Comparison of ENCODE assay signal across 20 cellular contexts in the genomic region with DNA sequence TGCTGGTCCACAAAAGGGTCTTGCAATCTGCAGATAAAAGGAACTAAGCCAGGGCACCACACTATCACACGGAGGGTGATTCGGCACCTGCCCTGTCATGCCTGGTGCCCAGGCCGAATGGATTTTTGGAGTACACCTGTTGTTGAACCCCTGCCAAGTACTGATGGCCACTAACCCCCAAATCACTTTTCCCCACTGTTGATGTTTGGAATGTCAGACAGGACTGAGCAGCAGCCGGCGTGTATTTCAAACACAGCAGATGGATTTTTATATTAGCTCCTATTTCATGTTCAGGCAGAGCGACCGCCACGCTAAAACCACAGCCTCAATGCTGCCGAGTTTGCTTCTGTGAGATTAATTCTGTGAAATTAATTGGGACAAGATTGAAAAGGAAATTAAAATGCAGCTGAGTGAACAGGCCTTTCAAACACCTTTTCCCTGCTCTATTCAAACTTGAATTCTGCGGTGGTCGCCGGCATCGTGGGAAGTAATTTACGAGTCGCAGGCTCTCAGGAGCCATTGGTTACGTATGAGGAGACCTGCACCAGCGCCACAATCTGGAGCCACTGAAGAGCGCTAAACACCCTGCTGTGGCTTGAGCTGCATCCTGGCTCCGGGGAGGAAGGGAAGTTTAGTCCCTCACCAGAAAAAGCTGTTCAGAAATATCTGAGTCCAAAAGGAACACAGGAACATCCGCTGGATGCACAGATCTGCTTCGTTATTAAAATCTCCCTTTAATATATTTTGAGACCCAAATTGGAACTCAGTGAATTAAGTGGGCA. TPM values are rescaled to one million over a fixed set of nuclear protein-coding genes. Genes with fewer than 3 reads are reported as not detected.
DNase-seq lines count a peak whose midpoint lies in the region; TF ChIP-seq lines count a peak whose summit lies in the region.
"Had no signal": no experiment of that assay in that cellular context is flagged by ENCODE, and none has a peak within 500 bp of the region (broad histone marks: within the 10 kb centered on the region; RNA-seq: fewer than 3 reads in every experiment).

No MANE protein-coding gene starts in this region.

- no peaks in the 10 kb centered on the region for H3F3A ChIP-seq in SK-N-SH (replicated peaks; ENCODE audit: insufficient read depth)

- H3K9me2 ChIP-seq in SK-N-SH = no peaks in the 10 kb centered on the region

- no peak for TF ChIP-seq RAD21 in SK-N-SH (IDR thresholded peaks at IDR 0.05; ENCODE audit: low read length)

- H3K4me1 Mint-ChIP-seq in nephron progenitor cell = peaks cover 68% of the 10 kb centered on the region
- H3K4me1 Mint-ChIP-seq: stimulated activated memory B cell treated with anti-CD40 and anti-IgM and Interleukin-4, amounts not matched to agents 10 μg/mL and 1 μg/mL and 100 μg/mL, for 72 hours had no signal

- H3K27me3 Mint-ChIP-seq in nephron progenitor cell (ENCODE audit: low read depth, poor library complexity) = peaks cover 5% of the 10 kb centered on the region
- H3K27me3 Mint-ChIP-seq: stimulated activated memory B cell treated with anti-CD40 and anti-IgM and Interleukin-4, amounts not matched to agents 10 μg/mL and 1 μg/mL and 100 μg/mL, for 72 hours had no signal

- H3K4me2 ChIP-seq in SK-N-SH = no peak overlapping the region

- WGBS in SK-N-SH (ENCODE audit: low lambda C conversion rate) = 18% methylated on average over 21 of the region's 21 CpGs

- no peaks in the 10 kb centered on the region for H3K36me3 Mint-ChIP-seq in nephron progenitor cell (ENCODE audit: low read depth)
- H3K36me3 Mint-ChIP-seq: stimulated activated memory B cell treated with anti-CD40 and anti-IgM and Interleukin-4, amounts not matched to agents 10 μg/mL and 1 μg/mL and 100 μg/mL, for 72 hours had no signal

- no peaks in the 10 kb centered on the region for H3K9me3 ChIP-seq in SK-N-SH
- H3K9me3 ChIP-seq: BLaER1 treated with 17β-estradiol and CSF1 and Interleukin-3, amounts not matched to agents 10 nM and 100 nM; left ventricle myocardium inferior; prostate gland; spleen; transverse colon had no signal

- POLR2A ChIA-PET in SK-N-SH (lab: Yijun Ruan, JAX) = no interaction called here

- no peak overlapping the region for H3K27ac ChIP-seq in SK-N-SH (ENCODE audit: low read depth in 2 of 2, low read length in 1 of 2)
- H3K27ac ChIP-seq: 22Rv1; BLaER1 treated with 17β-estradiol and CSF1 and Interleukin-3, amounts not matched to agents 10 nM and 100 nM; left ventricle myocardium inferior; prostate gland; spleen; transverse colon had no signal

- H3K4me3 ChIP-seq in SK-N-SH (ENCODE audit: low read depth in 2 of 2, low read length in 1 of 2) = no peak overlapping the region
- H3K4me3 ChIP-seq: BLaER1 treated with 17β-estradiol and CSF1 and Interleukin-3, amounts not matched to agents 10 nM and 100 nM; left ventricle myocardium inferior; prostate gland; spleen; transverse colon had no signal

- peaks cover 73% of the 10 kb centered on the region for H3K27me3 ChIP-seq in SK-N-SH (ENCODE audit: insufficient read depth)

- peak; percentile 52 for DNase-seq in DMS 273 (lab: John Stamatoyannopoulos, UW; ENCODE audit: unreplicated experiment)
- no peak for DNase-seq in DMS 273 treated with DMSO at 0.1 percent for 48 hours (lab: John Stamatoyannopoulos, UW)
- peak; percentile 15 for DNase-seq in NCI-H187 treated with DMSO at 0.1 percent for 48 hours (lab: John Stamatoyannopoulos, UW)
- no peak for DNase-seq in SK-N-SH
- peak; percentile 40 for DNase-seq in nephron progenitor cell
- DNase-seq in SKM-1 (lab: John Stamatoyannopoulos, UW; ENCODE audit: unreplicated experiment) = no peak
- no peak for DNase-seq in NCI-H146 (lab: John Stamatoyannopoulos, UW)
- DNase-seq in stimulated activated naive CD4-positive, alpha-beta T cell treated with Interleukin-2 at 50 U/mL for 16 hours (lab: John Stamatoyannopoulos, UW) = no peak
- DNase-seq: activated CD4-positive, CD25-positive, alpha-beta regulatory T cell; activated effector memory CD4-positive, alpha-beta T cell treated with Interleukin-2 at 50 U/mL for 16 hours; amniotic stem cell; foreskin melanocyte; KG1; left ventricle myocardium inferior; spleen; transverse colon had no signal

- CTCF ChIA-PET in SK-N-SH (lab: Yijun Ruan, JAX) = interaction anchor here (0.8 to 3.8 kb wide), 6 partner anchors 10 to 723 kb away, joined by 3 to 24 read pairs (median 3); no protein-coding TSS in a partner anchor

- H3K79me2 ChIP-seq in SK-N-SH (ENCODE audit: insufficient read depth) = no peaks in the 10 kb centered on the region

- H3K9me3 Mint-ChIP-seq in nephron progenitor cell = no peaks in the 10 kb centered on the region
- H3K9me3 Mint-ChIP-seq: stimulated activated memory B cell treated with anti-CD40 and anti-IgM and Interleukin-4, amounts not matched to agents 10 μg/mL and 1 μg/mL and 100 μg/mL, for 72 hours had no signal

- no peak overlapping the region for H3K27ac Mint-ChIP-seq in nephron progenitor cell
- H3K27ac Mint-ChIP-seq: stimulated activated memory B cell treated with anti-CD40 and anti-IgM and Interleukin-4, amounts not matched to agents 10 μg/mL and 1 μg/mL and 100 μg/mL, for 72 hours had no signal

- peak overlapping the region; percentile 11 for H3K4me3 Mint-ChIP-seq in nephron progenitor cell
- H3K4me3 Mint-ChIP-seq: stimulated activated memory B cell treated with anti-CD40 and anti-IgM and Interleukin-4, amounts not matched to agents 10 μg/mL and 1 μg/mL and 100 μg/mL, for 72 hours had no signal

- TF ChIP-seq CTCF in SK-N-SH (IDR thresholded peaks at IDR 0.05) = no peak
- no peak for TF ChIP-seq CTCF in nephron progenitor cell (IDR thresholded peaks at IDR 0.05)

- H4K20me1 ChIP-seq in SK-N-SH (ENCODE audit: insufficient read depth) = no peaks in the 10 kb centered on the region

- no peak overlapping the region for H3K9ac ChIP-seq in SK-N-SH
- H3K9ac ChIP-seq: BLaER1 treated with 17β-estradiol and CSF1 and Interleukin-3, amounts not matched to agents 10 nM and 100 nM had no signal

- no peaks in the 10 kb centered on the region for H3K36me3 ChIP-seq in SK-N-SH (replicated peaks in 1 of 2; ENCODE audit: control insufficient read depth in 1 of 2, insufficient read depth in 2 of 2, low read length in 1 of 2)
- H3K36me3 ChIP-seq: BLaER1 treated with 17β-estradiol and CSF1 and Interleukin-3, amounts not matched to agents 10 nM and 100 nM; left ventricle myocardium inferior; prostate gland; transverse colon had no signal

- H3K4me1 ChIP-seq in SK-N-SH (ENCODE audit: control insufficient read depth in 1 of 2, insufficient read depth in 2 of 2, low read depth in 1 of 2, low read length in 1 of 2) = peaks cover 0 to 4% of the 10 kb centered on the region in 2 experiments; a peak in 1 of 4 replicates
- H3K4me1 ChIP-seq: left ventricle myocardium inferior had no signal

- no peak overlapping the region for H2AFZ ChIP-seq in SK-N-SH (ENCODE audit: low read depth)

- no peak for TF ChIP-seq EP300 in SK-N-SH (IDR thresholded peaks at IDR 0.05; ENCODE audit: borderline replicate concordance in 1 of 2, low read depth in 1 of 2, low read length in 1 of 2)

TF ChIP-seq in SK-N-SH, 30 proteins besides CTCF, POLR2A, EP300 and RAD21:
- no peak for TF ChIP-seq FOSL2 (IDR thresholded peaks at IDR 0.05; ENCODE audit: borderline replicate concordance, low read depth)
- TF ChIP-seq EZH2phosphoT487 (IDR thresholded peaks at IDR 0.05; ENCODE audit: borderline replicate concordance, low read depth) = peak; percentile 54; the same call in 1 of the 2 replicates
- TF ChIP-seq FOXM1 (IDR thresholded peaks at IDR 0.05; ENCODE audit: low read depth) = no peak

RNA-seq across cellular contexts. Expression of a gene that starts 48.5 kb away (rescaled TPM):
- polyA plus RNA-seq in SK-N-SH (2012; rRNA removed) = 19.0 and 31.6 TPM in 2 replicates
- 15.3 and 22.1 TPM in 2 replicates for polyA plus RNA-seq in SK-N-SH (2012; cell fraction: cytosol; rRNA removed)
- polyA plus RNA-seq in SK-N-SH (2012; cell fraction: nucleus; rRNA removed) = 23.4 and 29.4 TPM in 2 replicates

RNA-seq across cellular contexts. Expression of a gene that starts 54.8 kb away (rescaled TPM):
- 102 and 112 TPM in 2 replicates for polyA plus RNA-seq in SK-N-SH (2012; rRNA removed)
- 157 and 183 TPM in 2 replicates for polyA plus RNA-seq in SK-N-SH (2012; cell fraction: cytosol; rRNA removed)
- 27.3 and 37.1 TPM in 2 replicates for polyA plus RNA-seq in SK-N-SH (2012; cell fraction: nucleus; rRNA removed)

Comparison
In these comparisons a context has a peak if more than half of its experiments do, and no peak if none do; other contexts are left out.
1. DNase-seq: peak in DMS 273 (single experiment), NCI-H187 treated with DMSO at 0.1 percent for 48 hours (single experiment) and nephron progenitor cell (single experiment); none in DMS 273 treated with DMSO at 0.1 percent for 48 hours (single experiment), SK-N-SH (single experiment), SKM-1 (single experiment), NCI-H146 (single experiment) and stimulated activated naive CD4-positive, alpha-beta T cell treated with Interleukin-2 at 50 U/mL for 16 hours (single experiment).